ENCODE assay signal across 8 cellular contexts in genomic region chr20:44990425-44990824, GRCh38. TPM values are rescaled to one million over a fixed set of nuclear protein-coding genes. Genes with fewer than 3 reads are reported as not detected.
DNase-seq lines count a peak whose midpoint lies in the region.

No MANE protein-coding gene starts in this region.

- H3K27ac ChIP-seq in urinary bladder (ENCODE audit: low read depth): peak overlapping the region; percentile 31

- H3K4me3 ChIP-seq in mononuclear cell (ENCODE audit: low read length) (peak overlapping the region; percentile 15), urinary bladder (ENCODE audit: low read depth, low read length) (no peak overlapping the region)

- H3K36me3 ChIP-seq in urinary bladder (ENCODE audit: insufficient read depth): peaks cover 2% of the 10 kb centered on the region

- H3K9me3 Mint-ChIP-seq in activated naive CD4-positive, alpha-beta T cell treated with anti-CD3 and anti-CD28 coated beads, Interleukin-2, amount 50 U/mL, for 24 hours: no peaks in the 10 kb centered on the region

- H3K27me3 ChIP-seq in mononuclear cell (ENCODE audit: insufficient read depth, low read length): no peaks in the 10 kb centered on the region

- no peaks in the 10 kb centered on the region for H3K9me3 ChIP-seq in mononuclear cell (ENCODE audit: low read depth, low read length)

- H3K36me3 Mint-ChIP-seq in activated naive CD4-positive, alpha-beta T cell treated with anti-CD3 and anti-CD28 coated beads, Interleukin-2, amount 50 U/mL, for 24 hours: peaks cover 37% of the 10 kb centered on the region

- no peaks in the 10 kb centered on the region for H3K27me3 Mint-ChIP-seq in activated naive CD4-positive, alpha-beta T cell treated with anti-CD3 and anti-CD28 coated beads, Interleukin-2, amount 50 U/mL, for 24 hours

- H3K27ac Mint-ChIP-seq in activated naive CD4-positive, alpha-beta T cell treated with anti-CD3 and anti-CD28 coated beads, Interleukin-2, amount 50 U/mL, for 24 hours: peak overlapping the region; percentile 97

- H3K4me1 Mint-ChIP-seq in activated naive CD4-positive, alpha-beta T cell treated with anti-CD3 and anti-CD28 coated beads, Interleukin-2, amount 50 U/mL, for 24 hours: peaks cover 85% of the 10 kb centered on the region

- peaks cover 50% of the 10 kb centered on the region for H3K4me1 ChIP-seq in mononuclear cell (ENCODE audit: insufficient read depth, low read length)
- no peaks in the 10 kb centered on the region for H3K4me1 ChIP-seq in urinary bladder (ENCODE audit: insufficient read depth)

- peak overlapping the region; percentile 88 for H3K4me3 Mint-ChIP-seq in activated naive CD4-positive, alpha-beta T cell treated with anti-CD3 and anti-CD28 coated beads, Interleukin-2, amount 50 U/mL, for 24 hours

- 65% methylated on average over 3 of the region's 3 CpGs for WGBS in urinary bladder

- peak; percentile 63 for DNase-seq in activated naive CD4-positive, alpha-beta T cell treated with Interleukin-2 at 50 U/mL for 16 hours
- no peak for DNase-seq in activated naive CD4-positive, alpha-beta T cell (lab: John Stamatoyannopoulos, UW)
- DNase-seq in ureter (ENCODE audit: low spot score) (no peak), NCI-H1048 (lab: John Stamatoyannopoulos, UW) (no peak), inferior parietal cortex (ENCODE audit: extremely low spot score) (no peak)

RNA-seq across cellular contexts. Expression of gene STK4, which starts 24.1 kb away (rescaled TPM):
- total RNA-seq in mononuclear cell (372 TPM), urinary bladder (37.5 TPM), ureter (53.3 TPM)
- polyA plus RNA-seq in urinary bladder: 11.6 TPM

RNA-seq across cellular contexts. Expression of gene TOMM34, which starts 30.2 kb away (rescaled TPM):
- total RNA-seq in mononuclear cell: 8.0 TPM
- total RNA-seq in urinary bladder: 12.3 TPM
- 19.5 TPM for polyA plus RNA-seq in urinary bladder
- total RNA-seq in ureter: 57.1 TPM
